Comparison of ENCODE assay signal across 2 cellular contexts in the genomic region with DNA sequence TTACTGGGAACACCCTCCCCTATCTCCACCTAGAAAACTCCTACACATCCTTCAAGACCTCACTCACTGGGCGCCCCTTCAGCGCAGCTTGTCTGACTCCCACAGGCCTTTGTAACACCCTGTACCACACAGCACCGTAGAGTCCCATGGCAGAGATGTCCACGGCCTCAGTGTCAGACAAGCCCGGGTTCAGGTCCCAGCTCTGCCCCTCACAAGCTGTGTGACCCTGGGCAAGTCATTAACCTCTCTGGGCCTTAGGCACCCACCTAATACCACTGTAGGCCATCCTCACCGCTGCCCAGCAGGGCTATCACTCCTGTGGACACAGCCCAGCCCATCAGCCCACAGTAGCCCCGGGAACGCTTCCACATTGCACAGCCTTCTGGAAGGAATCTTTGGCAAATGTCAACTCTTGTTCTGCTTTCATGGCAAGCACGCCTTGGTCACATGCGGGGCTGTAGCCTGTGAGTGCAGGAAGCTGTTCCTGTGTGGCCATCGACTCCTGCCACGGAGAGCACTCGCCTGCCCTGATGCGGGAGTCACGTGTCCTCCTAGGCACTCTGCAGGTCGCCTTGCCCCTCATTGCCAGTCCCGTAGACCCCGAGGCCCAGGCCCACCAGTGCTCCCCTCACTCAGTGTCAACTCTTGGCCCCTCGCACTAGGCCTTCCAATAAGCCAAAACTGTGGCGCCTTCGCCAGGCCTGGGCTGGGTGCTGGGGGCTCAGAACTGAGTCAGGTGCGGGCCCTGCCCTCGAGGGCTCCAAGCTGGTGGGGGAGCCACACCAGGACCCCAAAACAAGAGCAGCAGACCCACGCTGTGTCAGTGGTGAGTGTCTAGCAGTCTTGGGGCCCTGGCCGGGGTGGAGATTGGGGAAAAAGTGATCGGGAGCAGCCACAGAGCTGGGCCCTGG.
TF ChIP-seq lines count a peak whose summit lies in the region.

No MANE protein-coding gene starts in this region.

TF ChIP-seq in WTC11, 78 proteins besides CTCF, POLR2A, EP300 and RAD21:
- no peak for TF ChIP-seq IRF2 (CRISPR knock-in tag; IDR thresholded peaks at IDR 0.05; ENCODE audit: borderline replicate concordance, low read depth)
- TF ChIP-seq, protein P1, sequence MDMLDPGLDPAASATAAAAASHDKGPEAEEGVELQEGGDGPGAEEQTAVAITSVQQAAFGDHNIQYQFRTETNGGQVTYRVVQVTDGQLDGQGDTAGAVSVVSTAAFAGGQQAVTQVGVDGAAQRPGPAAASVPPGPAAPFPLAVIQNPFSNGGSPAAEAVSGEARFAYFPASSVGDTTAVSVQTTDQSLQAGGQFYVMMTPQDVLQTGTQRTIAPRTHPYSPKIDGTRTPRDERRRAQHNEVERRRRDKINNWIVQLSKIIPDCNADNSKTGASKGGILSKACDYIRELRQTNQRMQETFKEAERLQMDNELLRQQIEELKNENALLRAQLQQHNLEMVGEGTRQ (CRISPR knock-in tag; IDR thresholded peaks at IDR 0.05), result peak; percentile 42; the same call in 1 of the 2 replicates
- no peak for TF ChIP-seq OVOL2 (CRISPR knock-in tag; IDR thresholded peaks at IDR 0.05; ENCODE audit: borderline replicate concordance)
- TF ChIP-seq, protein P2, sequence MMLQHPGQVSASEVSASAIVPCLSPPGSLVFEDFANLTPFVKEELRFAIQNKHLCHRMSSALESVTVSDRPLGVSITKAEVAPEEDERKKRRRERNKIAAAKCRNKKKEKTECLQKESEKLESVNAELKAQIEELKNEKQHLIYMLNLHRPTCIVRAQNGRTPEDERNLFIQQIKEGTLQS (CRISPR knock-in tag; conservative IDR thresholded peaks at IDR 0.05), result no peak

TF ChIP-seq in HepG2, 621 proteins besides CTCF, POLR2A, EP300 and RAD21:
- TF ChIP-seq ZBTB38 (CRISPR knock-in tag; IDR thresholded peaks at IDR 0.05) (no peak), ZNF768 (CRISPR knock-in tag; IDR thresholded peaks at IDR 0.05) (peak; percentile 92)
